18 cellular contexts compared by ENCODE assay signal in genomic region chr9:136621019-136621733, GRCh38. TPM values are rescaled to one million over a fixed set of nuclear protein-coding genes. Genes with fewer than 3 reads are reported as not detected.
A peak's percentile ranks its signal among the peaks of the same experiment; 100 is the strongest.
DNase-seq lines count a peak whose midpoint lies in the region; ATAC-seq and TF ChIP-seq lines count a peak whose summit lies in the region.
"Had no signal": no experiment of that assay in that cellular context is flagged by ENCODE, and none has a peak within 500 bp of the region (broad histone marks: within the 10 kb centered on the region; RNA-seq: fewer than 3 reads in every experiment).

No MANE protein-coding gene starts in this region.

- H4K12ac ChIP-seq in trophoblast cell (ENCODE audit: low read depth, low read length), result no peak overlapping the region

- no peaks in the 10 kb centered on the region for H3K36me3 Mint-ChIP-seq in GM23338 (ENCODE audit: low read depth)
- no peaks in the 10 kb centered on the region for H3K36me3 Mint-ChIP-seq in CD8-positive, alpha-beta memory T cell
- H3K36me3 Mint-ChIP-seq: activated naive CD8-positive, alpha-beta T cell treated with anti-CD3 and anti-CD28 coated beads, Interleukin-2, amount 10 ng/mL, durations not matched to agents 7 days and 5 days had no signal

- TF ChIP-seq CTCF in GM23338 (conservative IDR thresholded peaks at IDR 0.05; ENCODE audit: low read depth in 2 of 2), result no peak
- no peak for TF ChIP-seq CTCF in choroid plexus epithelial cell (conservative IDR thresholded peaks at IDR 0.05; ENCODE audit: low read depth, low read length)
- TF ChIP-seq CTCF in omental fat pad (IDR thresholded peaks at IDR 0.05), result no peak

- peak; percentile 26 for ATAC-seq in GM23338
- ATAC-seq in omental fat pad (ENCODE audit: low FRiP score), result no peak
- ATAC-seq: activated CD8-positive, alpha-beta T cell treated with anti-CD3 and anti-CD28 coated beads for 36 hours; effector memory CD8-positive, alpha-beta T cell; left ventricle myocardium superior had no signal

- H2BK12ac ChIP-seq in trophoblast cell (ENCODE audit: low read length), result no peak overlapping the region

- H3K79me2 ChIP-seq in GM23338 (replicated peaks; ENCODE audit: insufficient read depth) (no peaks in the 10 kb centered on the region), trophoblast cell (ENCODE audit: control insufficient read depth, insufficient read depth, low read length, poor library complexity) (no peaks in the 10 kb centered on the region)

- peak overlapping the region; percentile 0 for H3K14ac ChIP-seq in trophoblast cell (ENCODE audit: low read length)

- H3K4ac ChIP-seq in trophoblast cell (ENCODE audit: low read depth, low read length), result no peak overlapping the region

- H3K4me3 ChIP-seq in GM23338 (no peak overlapping the region), choroid plexus epithelial cell (ENCODE audit: low read depth, low read length) (no peak overlapping the region), trophoblast cell (ENCODE audit: low read depth, low read length) (no peak overlapping the region)
- no peak overlapping the region for H3K4me3 ChIP-seq in CD8-positive, alpha-beta memory T cell (ENCODE audit: low read length)

- H3K4me1 Mint-ChIP-seq in GM23338, result no peaks in the 10 kb centered on the region; the same call in 2 of the 3 replicates
- H3K4me1 Mint-ChIP-seq in CD8-positive, alpha-beta memory T cell, result peaks cover 0 to 15% (median 3%) of the 10 kb centered on the region in 3 donors

- no peaks in the 10 kb centered on the region for H3K4me1 ChIP-seq in GM23338 (ENCODE audit: insufficient read depth)
- peaks cover 5 to 8% of the 10 kb centered on the region in 2 experiments for H3K4me1 ChIP-seq in trophoblast cell (ENCODE audit: control insufficient read depth in 1 of 2, insufficient read depth in 2 of 2, low read length in 2 of 2)
- H3K4me1 ChIP-seq in CD8-positive, alpha-beta memory T cell (ENCODE audit: insufficient read depth, low read length), result peaks cover 3% of the 10 kb centered on the region

- H3K9me3 ChIP-seq in trophoblast cell (ENCODE audit: insufficient read depth, low read depth, low read length), result no peaks in the 10 kb centered on the region
- no peaks in the 10 kb centered on the region for H3K9me3 ChIP-seq in CD8-positive, alpha-beta memory T cell (ENCODE audit: low read length)

- no peak for DNase-seq in GM23338 (ENCODE audit: low spot score)
- peak; percentile 78 for DNase-seq in NCI-H2171 (lab: John Stamatoyannopoulos, UW)
- peak; percentile 36 for DNase-seq in choroid plexus epithelial cell (ENCODE audit: low read depth)
- no peak for DNase-seq in trophoblast cell
- no peak for DNase-seq in NCI-H1694 treated with DMSO at 0.1 percent for 48 hours (lab: John Stamatoyannopoulos, UW)
- DNase-seq in omental fat pad (ENCODE audit: low spot score), result no peak
- no peak for DNase-seq in NCI-H2029 treated with DMSO at 0.1 percent for 48 hours (lab: John Stamatoyannopoulos, UW)
- no peak for DNase-seq in CD8-positive, alpha-beta memory T cell
- DNase-seq: activated CD8-positive, alpha-beta T cell treated with anti-CD3 and anti-CD28 coated beads for 36 hours; activated naive CD8-positive, alpha-beta T cell treated with anti-CD3 and anti-CD28 coated beads, Interleukin-2, amount 10 ng/mL, durations not matched to agents 7 days and 5 days; Calu3; caudate nucleus; effector memory CD8-positive, alpha-beta T cell; HCEC 1CT; left ventricle myocardium superior; NCI-H2081; stimulated activated naive CD8-positive, alpha-beta T cell treated with anti-CD3 and anti-CD28 coated beads, Interleukin-15, amount 100 ng/mL, for 72 hours had no signal

- H4K8ac ChIP-seq in trophoblast cell (ENCODE audit: low read depth, low read length), result no peak overlapping the region

- H2AFZ ChIP-seq in GM23338 (no peak overlapping the region), trophoblast cell (ENCODE audit: insufficient read depth, low read length, poor library complexity) (no peak overlapping the region)

- H3K27me3 ChIP-seq in GM23338 (ENCODE audit: insufficient read depth) (no peaks in the 10 kb centered on the region), trophoblast cell (ENCODE audit: insufficient read depth, low read length) (no peaks in the 10 kb centered on the region)
- no peaks in the 10 kb centered on the region for H3K27me3 ChIP-seq in CD8-positive, alpha-beta memory T cell (ENCODE audit: insufficient read depth, low read length, poor library complexity, severe bottlenecking)

- no peak overlapping the region for H3K27ac Mint-ChIP-seq in GM23338
- peak overlapping the region in 1 of 8 donors; percentile 24 for H3K27ac Mint-ChIP-seq in CD8-positive, alpha-beta memory T cell
- H3K27ac Mint-ChIP-seq: activated CD8-positive, alpha-beta T cell treated with anti-CD3 and anti-CD28 coated beads for 36 hours; activated naive CD8-positive, alpha-beta T cell treated with anti-CD3 and anti-CD28 coated beads, Interleukin-2, amount 10 ng/mL, durations not matched to agents 7 days and 5 days; effector memory CD8-positive, alpha-beta T cell; stimulated activated naive CD8-positive, alpha-beta T cell treated with anti-CD3 and anti-CD28 coated beads, Interleukin-15, amount 100 ng/mL, for 72 hours had no signal

- no peak overlapping the region for H3K23ac ChIP-seq in trophoblast cell (ENCODE audit: low read length)

- no peaks in the 10 kb centered on the region for H3K9me3 Mint-ChIP-seq in GM23338
- no peaks in the 10 kb centered on the region for H3K9me3 Mint-ChIP-seq in CD8-positive, alpha-beta memory T cell
- H3K9me3 Mint-ChIP-seq: activated CD8-positive, alpha-beta T cell treated with anti-CD3 and anti-CD28 coated beads for 36 hours; activated naive CD8-positive, alpha-beta T cell treated with anti-CD3 and anti-CD28 coated beads, Interleukin-2, amount 10 ng/mL, durations not matched to agents 7 days and 5 days; effector memory CD8-positive, alpha-beta T cell; stimulated activated naive CD8-positive, alpha-beta T cell treated with anti-CD3 and anti-CD28 coated beads, Interleukin-15, amount 100 ng/mL, for 72 hours had no signal

- no peak overlapping the region for H3K18ac ChIP-seq in trophoblast cell (ENCODE audit: low read length)

- CTCF ChIA-PET in CD8-positive, alpha-beta memory T cell (lab: Charles Lee), result no interaction called here

- H3K4me2 ChIP-seq in GM23338 (no peak overlapping the region), trophoblast cell (ENCODE audit: low read length) (no peak overlapping the region)

- H2AK5ac ChIP-seq in trophoblast cell (ENCODE audit: low read length), result no peak overlapping the region

- no peaks in the 10 kb centered on the region for H4K20me1 ChIP-seq in GM23338 (replicated peaks; ENCODE audit: insufficient read depth)

- no peak overlapping the region for H2BK120ac ChIP-seq in trophoblast cell (ENCODE audit: insufficient read depth, low read length, poor library complexity)

- H3K27me3 Mint-ChIP-seq in GM23338 (ENCODE audit: insufficient read depth, low read depth, poor library complexity), result peaks cover 3% of the 10 kb centered on the region
- peaks cover 7 to 9% of the 10 kb centered on the region in 2 donors for H3K27me3 Mint-ChIP-seq in CD8-positive, alpha-beta memory T cell
- H3K27me3 Mint-ChIP-seq: activated CD8-positive, alpha-beta T cell treated with anti-CD3 and anti-CD28 coated beads for 36 hours; activated naive CD8-positive, alpha-beta T cell treated with anti-CD3 and anti-CD28 coated beads, Interleukin-2, amount 10 ng/mL, durations not matched to agents 7 days and 5 days had no signal

- no CpG with 5 or more reads among the region's 34 CpGs for WGBS in trophoblast cell (ENCODE audit: extremely low coverage, insufficient coverage, insufficient read length)

- H3K79me1 ChIP-seq in trophoblast cell (ENCODE audit: low read length), result peaks cover 11% of the 10 kb centered on the region

- no peak overlapping the region for H3K27ac ChIP-seq in GM23338 (ENCODE audit: low read depth)
- H3K27ac ChIP-seq in trophoblast cell (ENCODE audit: low read depth, low read length), result no peak overlapping the region
- H3K27ac ChIP-seq in CD8-positive, alpha-beta memory T cell (ENCODE audit: low read depth, low read length), result no peak overlapping the region
- H3K27ac ChIP-seq: VCaP had no signal

- no peaks in the 10 kb centered on the region for H3K36me3 ChIP-seq in GM23338 (ENCODE audit: insufficient read depth)
- H3K36me3 ChIP-seq in trophoblast cell (ENCODE audit: control insufficient read depth in 1 of 2, insufficient read depth in 2 of 2, low read length in 2 of 2), result no peaks in the 10 kb centered on the region
- H3K36me3 ChIP-seq in CD8-positive, alpha-beta memory T cell (ENCODE audit: insufficient read depth, low read length), result no peaks in the 10 kb centered on the region

- no peaks in the 10 kb centered on the region for H3K9me2 ChIP-seq in GM23338 (ENCODE audit: insufficient read depth)

- H3K4me3 Mint-ChIP-seq in GM23338, result no peak overlapping the region
- no peak overlapping the region for H3K4me3 Mint-ChIP-seq in CD8-positive, alpha-beta memory T cell
- H3K4me3 Mint-ChIP-seq: activated CD8-positive, alpha-beta T cell treated with anti-CD3 and anti-CD28 coated beads for 36 hours; activated naive CD8-positive, alpha-beta T cell treated with anti-CD3 and anti-CD28 coated beads, Interleukin-2, amount 10 ng/mL, durations not matched to agents 7 days and 5 days; effector memory CD8-positive, alpha-beta T cell; stimulated activated naive CD8-positive, alpha-beta T cell treated with anti-CD3 and anti-CD28 coated beads, Interleukin-15, amount 100 ng/mL, for 72 hours had no signal

- peak overlapping the region; percentile 61 for H4K91ac ChIP-seq in trophoblast cell (ENCODE audit: low read depth, low read length)

- H3K9ac ChIP-seq in trophoblast cell (ENCODE audit: low read length), result no peak overlapping the region

- POLR2A ChIA-PET in CD8-positive, alpha-beta memory T cell (lab: Charles Lee), result no interaction called here

- H3F3A ChIP-seq in GM23338 (replicated peaks; ENCODE audit: low read depth), result no peaks in the 10 kb centered on the region

- H2BK5ac ChIP-seq in trophoblast cell (ENCODE audit: low read depth, low read length, poor library complexity), result no peak overlapping the region

TF ChIP-seq in GM23338, 12 proteins besides CTCF, POLR2A, EP300 and RAD21 (continues in another document):
- TF ChIP-seq ETS1 (IDR thresholded peaks at IDR 0.05), result no peak

RNA-seq across cellular contexts. Expression of gene EGFL7, which starts 41.5 kb away (rescaled TPM):
- total RNA-seq in GM23338 (2014; rRNA removed; shearing (Covaris generic)), result 56.1 and 60.8 TPM in 2 replicates
- polyA plus RNA-seq in GM23338 (2016; fragmentation: Nextera tagmentation; extraction: Ambion mirVana), result 38.2 and 44.4 TPM in 2 replicates
- 29.6 and 29.9 TPM in 2 replicates for polyA plus RNA-seq in trophoblast cell (2013)
- 100 to 1,000 TPM in 3 of 4 donors, 10 to 100 TPM in 1; 50.6 to 274 (median 145) TPM for total RNA-seq in omental fat pad
- total RNA-seq in CD8-positive, alpha-beta memory T cell, result under 1 TPM; 0.61 to 0.95 TPM
- 0.40 TPM for polyA plus RNA-seq in CD8-positive, alpha-beta memory T cell

Comparison
In these comparisons a context has a peak if more than half of its experiments do, and no peak if none do; other contexts are left out.
1. DNase-seq: peak in NCI-H2171 (single experiment) and choroid plexus epithelial cell (single experiment); none in GM23338 (single experiment), trophoblast cell (0 of 2), NCI-H1694 treated with DMSO at 0.1 percent for 48 hours (single experiment), omental fat pad (single experiment), NCI-H2029 treated with DMSO at 0.1 percent for 48 hours (single experiment) and CD8-positive, alpha-beta memory T cell (0 of 5).
2. RNA of gene EGFL7, which starts 41.5 kb away (total RNA-seq): 50.6 to 274 TPM in omental fat pad and 56.1 to 60.8 TPM in GM23338; 0.61 to 0.95 TPM in CD8-positive, alpha-beta memory T cell; every median in the first group is over 10 times any median in the second.